ENCODE assay signal across 15 cellular contexts in genomic region chr6:94487371-94487770, GRCh38.
DNase-seq lines count a peak whose midpoint lies in the region; ATAC-seq and TF ChIP-seq lines count a peak whose summit lies in the region.
"Had no signal": no experiment of that assay in that cellular context is flagged by ENCODE, and none has a peak within 500 bp of the region (broad histone marks: within the 10 kb centered on the region; RNA-seq: fewer than 3 reads in every experiment).

No MANE protein-coding gene starts in this region.

- no peaks in the 10 kb centered on the region for H3K4me1 ChIP-seq in RWPE2 (ENCODE audit: insufficient read depth, poor library complexity, severe bottlenecking)
- no peaks in the 10 kb centered on the region for H3K4me1 ChIP-seq in neuronal stem cell (ENCODE audit: control insufficient read depth in 2 of 2, insufficient read depth in 1 of 2, low read depth in 1 of 2, low read length in 2 of 2)
- H3K4me1 ChIP-seq: A549, BE2C had no signal

- H2AK5ac ChIP-seq in neuronal stem cell (ENCODE audit: low read depth, low read length): no peak overlapping the region

- no peak overlapping the region for H2AFZ ChIP-seq in neuronal stem cell (ENCODE audit: low read length)
- H2AFZ ChIP-seq: GM23338 had no signal

- no peak overlapping the region for H2BK12ac ChIP-seq in neuronal stem cell (ENCODE audit: low read length)

- no peak overlapping the region for H3K27ac ChIP-seq in RWPE2 (ENCODE audit: poor library complexity, severe bottlenecking)
- no peak overlapping the region for H3K27ac ChIP-seq in epithelial cell of prostate
- H3K27ac ChIP-seq in neuronal stem cell (replicated peaks; ENCODE audit: low read length): no peak overlapping the region
- H3K27ac ChIP-seq: A549, C4-2B had no signal

- no peak overlapping the region for H3K4me2 ChIP-seq in neuronal stem cell (ENCODE audit: insufficient read depth, low read length, poor library complexity, severe bottlenecking)
- H3K4me2 ChIP-seq: A549, GM23338 had no signal

- H3K79me1 ChIP-seq in neuronal stem cell (ENCODE audit: low read depth, low read length): no peaks in the 10 kb centered on the region

- no peak overlapping the region for H2BK120ac ChIP-seq in neuronal stem cell (ENCODE audit: low read depth, low read length)

- no peak overlapping the region for H2BK5ac ChIP-seq in neuronal stem cell (ENCODE audit: low read length)

- H3K4ac ChIP-seq in neuronal stem cell (ENCODE audit: low read length): no peak overlapping the region

- H3K4me3 ChIP-seq in RWPE2 (ENCODE audit: severe bottlenecking) (no peak overlapping the region), neuronal stem cell (ENCODE audit: low read length in 2 of 2) (no peak overlapping the region)
- H3K4me3 ChIP-seq: A549, GM23338 had no signal

- ATAC-seq in RWPE2 (ENCODE audit: low read depth): peak; percentile 58; the same call in 2 of the 3 replicates
- ATAC-seq: A549, GM23338 had no signal

- no peak for TF ChIP-seq CTCF in RWPE2 (IDR thresholded peaks at IDR 0.05; ENCODE audit: poor library complexity, severe bottlenecking)

- H3K18ac ChIP-seq in neuronal stem cell (ENCODE audit: low read length): no peak overlapping the region

- H4K91ac ChIP-seq in neuronal stem cell (ENCODE audit: low read depth, low read length, poor library complexity): no peak overlapping the region

- H3K27me3 ChIP-seq in RWPE2 (ENCODE audit: insufficient read depth, poor library complexity, severe bottlenecking) (no peaks in the 10 kb centered on the region), neuronal stem cell (ENCODE audit: control insufficient read depth in 3 of 3, insufficient read depth in 3 of 3, low read depth in 1 of 3, low read length in 3 of 3) (no peaks in the 10 kb centered on the region)
- H3K27me3 ChIP-seq: BE2C had no signal

- no peak overlapping the region for H3K9ac ChIP-seq in neuronal stem cell (ENCODE audit: low read depth, low read length, poor library complexity)

- H4K8ac ChIP-seq in neuronal stem cell (ENCODE audit: low read depth, low read length): no peak overlapping the region

- no peak overlapping the region for H3K23ac ChIP-seq in neuronal stem cell (ENCODE audit: low read depth, low read length, poor library complexity)

- H2BK15ac ChIP-seq in neuronal stem cell (ENCODE audit: low read length): no peak overlapping the region

- H3K14ac ChIP-seq in neuronal stem cell (ENCODE audit: low read length): no peak overlapping the region

- H3K36me3 ChIP-seq in RWPE2 (ENCODE audit: low read depth) (no peaks in the 10 kb centered on the region), neuronal stem cell (replicated peaks in 1 of 2; ENCODE audit: control insufficient read depth in 2 of 2, insufficient read depth in 2 of 2, low read length in 2 of 2) (no peaks in the 10 kb centered on the region)
- H3K36me3 ChIP-seq: BE2C had no signal

- H3K9me3 ChIP-seq in RWPE2 (ENCODE audit: severe bottlenecking) (no peaks in the 10 kb centered on the region), neuronal stem cell (replicated peaks in 1 of 2; ENCODE audit: control insufficient read depth in 2 of 2, insufficient read depth in 1 of 2, low read depth in 1 of 2, low read length in 2 of 2) (no peaks in the 10 kb centered on the region)
- H3K9me3 ChIP-seq: A549, BE2C had no signal

- DNase-seq in HT1080 (ENCODE audit: low read depth) (peak; percentile 23), RWPE2 (ENCODE audit: low spot score) (no peak), epithelial cell of prostate (ENCODE audit: low read depth, low spot score) (peak; percentile 2), anterior cingulate cortex (lab: John Stamatoyannopoulos, UW) (no peak), globus pallidus (ENCODE audit: low spot score) (no peak), neuronal stem cell (ENCODE audit: low spot score) (no peak)
- DNase-seq: BE2C; CD4-positive, alpha-beta memory T cell; DMS153; DMS79 treated with DMSO at 0.1 percent for 48 hours; EL; H7 had no signal

Comparison
In these comparisons a context has a peak if more than half of its experiments do, and no peak if none do; other contexts are left out.
1. DNase-seq: peak in HT1080 (single experiment) and epithelial cell of prostate (single experiment); none in RWPE2 (single experiment), anterior cingulate cortex (0 of 58), globus pallidus (single experiment) and neuronal stem cell (single experiment).